27 cellular contexts compared by ENCODE assay signal in genomic region chr5:136808756-136809155, GRCh38.
"Had no signal": no experiment of that assay in that cellular context is flagged by ENCODE, and none has a peak within 500 bp of the region (broad histone marks: within the 10 kb centered on the region; RNA-seq: fewer than 3 reads in every experiment).

No MANE protein-coding gene starts in this region.

- ATAC-seq: left ventricle myocardium superior; naive thymus-derived CD8-positive, alpha-beta T cell; psoas muscle; right cardiac atrium; stimulated activated effector memory CD8-positive, alpha-beta T cell treated with anti-CD3 and anti-CD28 coated beads, Interleukin-12 subunit alpha, Interleukin-12 subunit beta, amount 100 ng/mL, for 72 hours had no signal

- H3K27me3 ChIP-seq: esophagus squamous epithelium, ovary, sigmoid colon, stomach, thyroid gland, vagina had no signal

- H3K36me3 Mint-ChIP-seq: immature natural killer cell; stimulated activated effector memory CD8-positive, alpha-beta T cell treated with anti-CD3 and anti-CD28 coated beads, Interleukin-12 subunit alpha, Interleukin-12 subunit beta, amount 100 ng/mL, for 72 hours had no signal

- H3K4me3 ChIP-seq: esophagus squamous epithelium, lower lobe of right lung, ovary, psoas muscle, sigmoid colon, stomach, thyroid gland, vagina had no signal

- H3K4me1 ChIP-seq: lower lobe of right lung, stomach, thyroid gland had no signal

- H3K9me3 ChIP-seq: esophagus squamous epithelium, lower lobe of right lung, ovary, psoas muscle, sigmoid colon, stomach, thyroid gland, vagina had no signal

- H3K9me3 Mint-ChIP-seq: dendritic cell treated with granulocyte-macrophage colony-stimulating factor and Interleukin-4, amounts not matched to agents 40 ng/mL and 50 ng/mL, for 4 days; nephron progenitor cell had no signal

- DNase-seq: effector memory CD4-positive, alpha-beta T cell; esophagus squamous epithelium; foreskin melanocyte; hypothalamus; immature natural killer cell; islet precursor cell; kidney glomerular epithelial cell; left ventricle myocardium superior; lower lobe of right lung; naive thymus-derived CD8-positive, alpha-beta T cell; nephron progenitor cell; occipital lobe; ovary; posterior cingulate gyrus; psoas muscle; right cardiac atrium; sigmoid colon; stimulated activated CD4-positive, alpha-beta T cell treated with anti-CD3 and anti-CD28 coated beads, Interleukin-2, amount 100 ng/mL, for 24 hours; stimulated activated CD4-positive, alpha-beta T cell treated with anti-CD3 and anti-CD28 coated beads, Interleukin-4, amount 100 ng/mL, for 24 hours; stimulated activated naive CD4-positive, alpha-beta T cell treated with Interleukin-2 at 50 U/mL for 16 hours; stomach; thyroid gland; trophoblast cell had no signal

- H3K36me3 ChIP-seq: esophagus squamous epithelium, lower lobe of right lung, ovary, sigmoid colon, stomach, thyroid gland, vagina had no signal

- H3K27ac ChIP-seq: esophagus squamous epithelium, lower lobe of right lung, ovary, psoas muscle, sigmoid colon, stomach, thyroid gland, vagina had no signal

- H3K27ac Mint-ChIP-seq: dendritic cell treated with granulocyte-macrophage colony-stimulating factor and Interleukin-4, amounts not matched to agents 40 ng/mL and 50 ng/mL, for 4 days; immature natural killer cell; naive thymus-derived CD8-positive, alpha-beta T cell; nephron progenitor cell; stimulated activated effector memory CD8-positive, alpha-beta T cell treated with anti-CD3 and anti-CD28 coated beads, Interleukin-12 subunit alpha, Interleukin-12 subunit beta, amount 100 ng/mL, for 72 hours had no signal

- H3K4me3 Mint-ChIP-seq: dendritic cell treated with granulocyte-macrophage colony-stimulating factor and Interleukin-4, amounts not matched to agents 40 ng/mL and 50 ng/mL, for 4 days; immature natural killer cell; naive thymus-derived CD8-positive, alpha-beta T cell; nephron progenitor cell; stimulated activated effector memory CD8-positive, alpha-beta T cell treated with anti-CD3 and anti-CD28 coated beads, Interleukin-12 subunit alpha, Interleukin-12 subunit beta, amount 100 ng/mL, for 72 hours had no signal

- FAIRE-seq: endothelial cell of umbilical vein had no signal

- H3K4me1 Mint-ChIP-seq: immature natural killer cell; naive thymus-derived CD8-positive, alpha-beta T cell; nephron progenitor cell had no signal

- H3K27me3 Mint-ChIP-seq: dendritic cell treated with granulocyte-macrophage colony-stimulating factor and Interleukin-4, amounts not matched to agents 40 ng/mL and 50 ng/mL, for 4 days; naive thymus-derived CD8-positive, alpha-beta T cell had no signal
